10 cellular contexts compared by ENCODE assay signal in the genomic region with DNA sequence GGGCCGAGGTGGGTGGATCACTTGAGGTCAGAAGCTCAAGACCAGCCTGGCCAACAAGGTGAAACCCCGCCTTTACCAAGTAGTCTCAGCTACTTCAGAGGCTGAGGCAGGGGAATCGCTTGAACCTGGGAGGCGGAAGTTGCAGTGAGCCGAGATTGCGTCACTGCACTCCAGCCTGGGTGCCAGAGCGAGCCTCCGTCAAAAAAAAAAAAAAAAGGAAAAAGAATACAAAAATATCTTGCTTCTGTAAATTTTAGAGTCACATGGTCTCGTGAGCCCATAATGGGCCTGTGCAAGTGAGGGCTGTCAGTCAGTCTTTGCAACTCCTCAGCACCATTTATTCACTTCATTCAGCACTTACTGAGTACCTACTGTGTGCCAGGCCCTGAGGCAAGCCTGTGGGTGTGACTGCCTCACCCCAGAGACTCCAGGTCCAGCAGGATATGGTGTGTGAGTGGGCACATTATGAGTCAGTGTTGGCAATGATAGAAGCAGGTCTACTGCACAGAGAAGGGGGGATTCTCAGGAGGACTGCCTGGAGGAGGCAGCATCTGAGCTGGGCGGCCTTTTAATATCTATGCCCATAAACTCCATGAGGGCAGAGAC. TPM values are rescaled to one million over a fixed set of nuclear protein-coding genes. Genes with fewer than 3 reads are reported as not detected.
DNase-seq lines count a peak whose midpoint lies in the region; ATAC-seq, FAIRE-seq and TF ChIP-seq lines count a peak whose summit lies in the region.
"Had no signal": no experiment of that assay in that cellular context is flagged by ENCODE, and none has a peak within 500 bp of the region (broad histone marks: within the 10 kb centered on the region; RNA-seq: fewer than 3 reads in every experiment).

No MANE protein-coding gene starts in this region.

- intact Hi-C loops in A673 (cut with micrococcal nuclease; ENCODE audit: unreplicated experiment) = no loop called here
- intact Hi-C loops in PC-9 (cut with micrococcal nuclease; ENCODE audit: unreplicated experiment) = no loop called here
- intact Hi-C loops in left ventricle myocardium inferior (cut with micrococcal nuclease) = no loop called here

- BruUV-seq in A673 (replicated peaks; lab: Mats Ljungman, UMichigan) (no TSS peak), PC-9 (replicated peaks; lab: Mats Ljungman, UMichigan) (no TSS peak)

- H3K27me3 ChIP-seq in A673 (replicated peaks; ENCODE audit: insufficient read depth, low read depth, low read length, poor library complexity) = no peaks in the 10 kb centered on the region
- no peaks in the 10 kb centered on the region for H3K27me3 ChIP-seq in PC-9 (ENCODE audit: insufficient read depth, low read depth)
- peaks cover 28% of the 10 kb centered on the region for H3K27me3 ChIP-seq in left ventricle myocardium inferior (ENCODE audit: low read depth)
- no peaks in the 10 kb centered on the region; the same call in 1 of the 2 replicates for H3K27me3 ChIP-seq in H7 (ENCODE audit: control insufficient read depth, insufficient read depth, low read length)

- no peaks in the 10 kb centered on the region; the same call in 1 of the 2 replicates for H3F3A ChIP-seq in PC-9 (ENCODE audit: insufficient read depth, low read depth)

- no peaks in the 10 kb centered on the region for H4K20me1 ChIP-seq in PC-9 (ENCODE audit: insufficient read depth)

- TF ChIP-seq CTCF in A673 (conservative IDR thresholded peaks at IDR 0.05; ENCODE audit: low read depth, low read length) = no peak
- TF ChIP-seq CTCF in PC-9 (conservative IDR thresholded peaks at IDR 0.05) = no peak
- TF ChIP-seq CTCF in left ventricle myocardium inferior (IDR thresholded peaks at IDR 0.05; ENCODE audit: borderline replicate concordance) = no peak

- no peak for DNase-seq in A673 (ENCODE audit: low spot score)
- DNase-seq in PC-9 = peak in 1 of 2 experiments; percentile 28
- DNase-seq in left ventricle myocardium inferior = peak; percentile 38
- DNase-seq in H7 = no peak
- no peak for DNase-seq in activated CD8-positive, alpha-beta memory T cell treated with anti-CD3 and anti-CD28 coated beads, Interleukin-2, amount 50 U/mL, for 48 hours
- DNase-seq in RCC 7860 (ENCODE audit: low spot score) = no peak
- DNase-seq: DND-41, SW 1271 had no signal

- H3K27ac ChIP-seq in A673 (ENCODE audit: low read depth, low read length, poor library complexity, severe bottlenecking) = peak overlapping the region; percentile 14
- H3K27ac ChIP-seq in PC-9 = no peak overlapping the region
- peak overlapping the region; percentile 30 for H3K27ac ChIP-seq in left ventricle myocardium inferior (replicated peaks)

- H3K4me3 ChIP-seq in A673 (ENCODE audit: low read depth, low read length, poor library complexity, severe bottlenecking) = no peak overlapping the region
- H3K4me3 ChIP-seq in PC-9 = no peak overlapping the region
- no peak overlapping the region for H3K4me3 ChIP-seq in left ventricle myocardium inferior
- H3K4me3 ChIP-seq in H7 (ENCODE audit: insufficient read depth, low read depth, low read length) = no peak overlapping the region

- H3K4me2 ChIP-seq in PC-9 = 0 out of 2 replicates have a peak overlapping the region, but pooled peaks have one; percentile 3

- H3K9me3 ChIP-seq in A673 (ENCODE audit: low read depth, low read length, poor library complexity, severe bottlenecking) (no peaks in the 10 kb centered on the region), PC-9 (ENCODE audit: insufficient read depth, low read depth) (no peaks in the 10 kb centered on the region), left ventricle myocardium inferior (replicated peaks) (no peaks in the 10 kb centered on the region)

- H3K79me2 ChIP-seq in PC-9 (ENCODE audit: low read depth) = no peaks in the 10 kb centered on the region

- no peaks in the 10 kb centered on the region for H3K36me3 ChIP-seq in A673 (ENCODE audit: insufficient read depth, low read length, poor library complexity, severe bottlenecking)
- H3K36me3 ChIP-seq in PC-9 (ENCODE audit: low read depth) = no peaks in the 10 kb centered on the region
- H3K36me3 ChIP-seq in left ventricle myocardium inferior = no peaks in the 10 kb centered on the region
- no peaks in the 10 kb centered on the region for H3K36me3 ChIP-seq in H7 (replicated peaks; ENCODE audit: control insufficient read depth, insufficient read depth, low read length)

- no peak overlapping the region for H2AFZ ChIP-seq in PC-9

- ATAC-seq in GM19438 (IDR thresholded peaks at IDR 0.05; ENCODE audit: low read depth, unreplicated experiment) (peak; percentile 46), HG03159 (IDR thresholded peaks at IDR 0.05; ENCODE audit: unreplicated experiment) (no peak)

- H3K9me2 ChIP-seq in PC-9 (ENCODE audit: insufficient read depth) = no peaks in the 10 kb centered on the region

- POLR2A ChIA-PET in A673 (lab: Charles Lee; ENCODE audit: low non-redundant PET) = no interaction called here
- POLR2A ChIA-PET in PC-9 (lab: Charles Lee; ENCODE audit: unreplicated experiment) = interaction anchor here (0.6 to 0.7 kb wide), 2 partner anchors 14 to 47 kb away, joined by 3 to 4 read pairs; partner anchors contain the start of gene TARDBP

- CTCF ChIA-PET in A673 (lab: Charles Lee) = no interaction called here
- CTCF ChIA-PET in PC-9 (lab: Charles Lee) = interaction anchor here (0.7 to 1.0 kb wide), 2 partner anchors 71 to 504 kb away, joined by 3 to 4 read pairs; no protein-coding TSS in a partner anchor

- H3K4me1 ChIP-seq in A673 (ENCODE audit: insufficient read depth, low read length, poor library complexity, severe bottlenecking) (peaks cover 27% of the 10 kb centered on the region), PC-9 (replicated peaks; ENCODE audit: insufficient read depth) (no peaks in the 10 kb centered on the region), left ventricle myocardium inferior (peaks cover 7% of the 10 kb centered on the region)

- no peak for FAIRE-seq in RCC 7860 (lab: Jason Lieb, UNC)

RNA-seq across cellular contexts. Expression of gene TARDBP, which starts 46.7 kb away (rescaled TPM):
- total RNA-seq in A673 (2021) (261 and 283 TPM in 2 replicates), PC-9 (2021) (142 and 177 TPM in 2 replicates), left ventricle myocardium inferior (95.5 TPM)
- 91.4 and 96.7 TPM in 2 replicates for total RNA-seq in H7 (2014; rRNA removed; shearing (Covaris generic))
